ENCODE assay signal across 1 cellular context in the genomic region with DNA sequence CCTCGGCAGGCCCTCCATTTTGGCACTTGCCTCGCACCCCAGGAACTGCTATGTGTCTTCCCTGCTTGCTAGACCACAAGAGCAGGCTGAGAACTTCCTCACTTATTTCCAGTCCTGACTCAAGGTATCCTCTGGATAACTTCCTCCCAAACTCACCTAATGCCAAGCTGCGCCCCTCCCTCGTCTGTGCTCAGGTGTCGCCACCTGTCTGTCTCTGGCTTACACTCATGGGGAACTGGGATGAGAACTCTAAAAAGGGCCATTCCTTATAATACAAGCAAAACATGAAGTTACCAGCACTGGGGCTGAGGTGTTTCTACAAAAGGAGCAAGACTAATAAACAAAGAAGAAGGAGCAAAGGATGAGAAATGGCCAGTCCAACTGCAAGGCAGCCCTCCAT.
TF ChIP-seq lines count a peak whose summit lies in the region.

No MANE protein-coding gene starts in this region.

TF ChIP-seq in WTC11, 78 proteins besides CTCF, POLR2A, EP300 and RAD21 (continued from another document):
- TF ChIP-seq, protein P1, sequence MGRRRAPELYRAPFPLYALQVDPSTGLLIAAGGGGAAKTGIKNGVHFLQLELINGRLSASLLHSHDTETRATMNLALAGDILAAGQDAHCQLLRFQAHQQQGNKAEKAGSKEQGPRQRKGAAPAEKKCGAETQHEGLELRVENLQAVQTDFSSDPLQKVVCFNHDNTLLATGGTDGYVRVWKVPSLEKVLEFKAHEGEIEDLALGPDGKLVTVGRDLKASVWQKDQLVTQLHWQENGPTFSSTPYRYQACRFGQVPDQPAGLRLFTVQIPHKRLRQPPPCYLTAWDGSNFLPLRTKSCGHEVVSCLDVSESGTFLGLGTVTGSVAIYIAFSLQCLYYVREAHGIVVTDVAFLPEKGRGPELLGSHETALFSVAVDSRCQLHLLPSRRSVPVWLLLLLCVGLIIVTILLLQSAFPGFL (CRISPR knock-in tag; IDR thresholded peaks at IDR 0.05; ENCODE audit: borderline replicate concordance) = no peak
- no peak for TF ChIP-seq ARID4B (CRISPR knock-in tag; IDR thresholded peaks at IDR 0.05; ENCODE audit: borderline replicate concordance)
- TF ChIP-seq, protein P2, sequence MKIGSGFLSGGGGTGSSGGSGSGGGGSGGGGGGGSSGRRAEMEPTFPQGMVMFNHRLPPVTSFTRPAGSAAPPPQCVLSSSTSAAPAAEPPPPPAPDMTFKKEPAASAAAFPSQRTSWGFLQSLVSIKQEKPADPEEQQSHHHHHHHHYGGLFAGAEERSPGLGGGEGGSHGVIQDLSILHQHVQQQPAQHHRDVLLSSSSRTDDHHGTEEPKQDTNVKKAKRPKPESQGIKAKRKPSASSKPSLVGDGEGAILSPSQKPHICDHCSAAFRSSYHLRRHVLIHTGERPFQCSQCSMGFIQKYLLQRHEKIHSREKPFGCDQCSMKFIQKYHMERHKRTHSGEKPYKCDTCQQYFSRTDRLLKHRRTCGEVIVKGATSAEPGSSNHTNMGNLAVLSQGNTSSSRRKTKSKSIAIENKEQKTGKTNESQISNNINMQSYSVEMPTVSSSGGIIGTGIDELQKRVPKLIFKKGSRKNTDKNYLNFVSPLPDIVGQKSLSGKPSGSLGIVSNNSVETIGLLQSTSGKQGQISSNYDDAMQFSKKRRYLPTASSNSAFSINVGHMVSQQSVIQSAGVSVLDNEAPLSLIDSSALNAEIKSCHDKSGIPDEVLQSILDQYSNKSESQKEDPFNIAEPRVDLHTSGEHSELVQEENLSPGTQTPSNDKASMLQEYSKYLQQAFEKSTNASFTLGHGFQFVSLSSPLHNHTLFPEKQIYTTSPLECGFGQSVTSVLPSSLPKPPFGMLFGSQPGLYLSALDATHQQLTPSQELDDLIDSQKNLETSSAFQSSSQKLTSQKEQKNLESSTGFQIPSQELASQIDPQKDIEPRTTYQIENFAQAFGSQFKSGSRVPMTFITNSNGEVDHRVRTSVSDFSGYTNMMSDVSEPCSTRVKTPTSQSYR (CRISPR knock-in tag; IDR thresholded peaks at IDR 0.05) = no peak
TF ChIP-seq in WTC11: peak in this region for 0.
